Comparison of ENCODE assay signal across 31 cellular contexts in the genomic region with DNA sequence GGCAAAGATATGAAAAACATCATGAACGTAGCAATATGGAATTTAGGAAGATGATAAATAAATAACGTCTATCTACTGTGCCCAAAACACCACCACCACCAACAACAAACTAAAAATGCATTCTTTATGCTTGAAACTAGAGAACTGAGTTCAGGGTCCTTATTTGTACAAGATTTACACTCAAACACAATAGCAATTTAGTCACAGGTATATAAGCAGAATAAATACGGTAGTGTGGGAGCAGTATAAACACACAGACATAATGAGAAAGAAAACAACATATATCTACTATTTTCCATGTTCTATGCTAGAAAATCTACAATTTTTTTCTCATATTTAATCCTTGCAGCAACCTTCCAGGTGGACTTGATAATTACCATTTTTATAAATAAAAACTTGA.
"Had no signal": no experiment of that assay in that cellular context is flagged by ENCODE, and none has a peak within 500 bp of the region (broad histone marks: within the 10 kb centered on the region; RNA-seq: fewer than 3 reads in every experiment).

No MANE protein-coding gene starts in this region.

- H3K36me3 Mint-ChIP-seq: natural killer cell; stimulated activated memory B cell treated with anti-CD40 and anti-IgM and Interleukin-4, amounts not matched to agents 10 μg/mL and 1 μg/mL and 100 μg/mL, for 72 hours; type B pancreatic cell had no signal

- DNase-seq: natural killer cell; occipital lobe; ovary; posterior cingulate gyrus; psoas muscle; right cardiac atrium; spleen; stimulated activated CD4-positive, alpha-beta T cell treated with anti-CD3 and anti-CD28 coated beads, Interleukin-12 subunit alpha, Interleukin-12 subunit beta, amount 100 ng/mL, for 4 hours; stimulated activated CD4-positive, alpha-beta T cell treated with anti-CD3 and anti-CD28 coated beads, Interleukin-1b, Interleukin-23, amount 100 ng/mL, for 48 hours; stimulated activated CD4-positive, alpha-beta T cell treated with anti-CD3 and anti-CD28 coated beads, Interleukin-4, amount 100 ng/mL, for 1 hour; stimulated activated CD4-positive, alpha-beta T cell treated with anti-CD3 and anti-CD28 coated beads, Interleukin-4, amount 100 ng/mL, for 4 hours; stimulated activated CD8-positive, alpha-beta memory T cell treated with anti-CD3 and anti-CD28 coated beads, Interleukin-4, amount 100 ng/mL, for 48 hours; stimulated activated naive CD4-positive, alpha-beta T cell; stimulated activated naive CD8-positive, alpha-beta T cell treated with anti-CD3 and anti-CD28 coated beads, Interleukin-15, amount 100 ng/mL, for 72 hours; stimulated activated naive CD8-positive, alpha-beta T cell treated with anti-CD3 and anti-CD28 coated beads, Interleukin-15, Interleukin-2, amounts not matched to agents 100 U/mL and 50 U/mL, for 24 hours; substantia nigra; testis; tibial artery; transverse colon; upper lobe of right lung; uterus had no signal

- H3K27me3 ChIP-seq: neural progenitor cell, ovary, spleen, suprapubic skin, testis, tibial artery, transverse colon, upper lobe of right lung, uterus had no signal

- H3K4me1 ChIP-seq: parathyroid adenoma, psoas muscle, spleen, suprapubic skin, testis, upper lobe of right lung, uterus had no signal

- H3K4me2 ChIP-seq: neural progenitor cell, smooth muscle cell had no signal

- H3K79me2 ChIP-seq: parathyroid adenoma had no signal

- H3K9me3 Mint-ChIP-seq: natural killer cell; nephron; stimulated activated memory B cell treated with anti-CD40 and anti-IgM and Interleukin-4, amounts not matched to agents 10 μg/mL and 1 μg/mL and 100 μg/mL, for 72 hours; stimulated activated naive CD8-positive, alpha-beta T cell treated with anti-CD3 and anti-CD28 coated beads, Interleukin-15, amount 100 ng/mL, for 72 hours had no signal

- H3K27ac Mint-ChIP-seq: natural killer cell; nephron; neural progenitor cell; progenitor cell of endocrine pancreas; stimulated activated memory B cell treated with anti-CD40 and anti-IgM and Interleukin-4, amounts not matched to agents 10 μg/mL and 1 μg/mL and 100 μg/mL, for 72 hours; stimulated activated naive CD8-positive, alpha-beta T cell treated with anti-CD3 and anti-CD28 coated beads, Interleukin-15, amount 100 ng/mL, for 72 hours; type B pancreatic cell had no signal

- H3K9ac ChIP-seq: neural progenitor cell, parathyroid adenoma had no signal

- H3K4me1 Mint-ChIP-seq: natural killer cell; nephron; stimulated activated memory B cell treated with anti-CD40 and anti-IgM and Interleukin-4, amounts not matched to agents 10 μg/mL and 1 μg/mL and 100 μg/mL, for 72 hours; stimulated activated naive CD8-positive, alpha-beta T cell treated with anti-CD3 and anti-CD28 coated beads, Interleukin-15, amount 100 ng/mL, for 72 hours had no signal

- H3K4me3 Mint-ChIP-seq: natural killer cell; nephron; neural progenitor cell; stimulated activated memory B cell treated with anti-CD40 and anti-IgM and Interleukin-4, amounts not matched to agents 10 μg/mL and 1 μg/mL and 100 μg/mL, for 72 hours; stimulated activated naive CD8-positive, alpha-beta T cell treated with anti-CD3 and anti-CD28 coated beads, Interleukin-15, amount 100 ng/mL, for 72 hours; type B pancreatic cell had no signal

- H3K27me3 Mint-ChIP-seq: progenitor cell of endocrine pancreas; stimulated activated memory B cell treated with anti-CD40 and anti-IgM and Interleukin-4, amounts not matched to agents 10 μg/mL and 1 μg/mL and 100 μg/mL, for 72 hours; stimulated activated naive CD8-positive, alpha-beta T cell treated with anti-CD3 and anti-CD28 coated beads, Interleukin-15, amount 100 ng/mL, for 72 hours; type B pancreatic cell had no signal

- H3K4me3 ChIP-seq: neural progenitor cell, ovary, psoas muscle, skin epidermis, smooth muscle cell, spleen, suprapubic skin, testis, tibial artery, transverse colon, upper lobe of right lung, uterus had no signal

- ATAC-seq: natural killer cell; psoas muscle; right cardiac atrium; sciatic nerve; stimulated activated memory B cell treated with anti-CD40 and anti-IgM and Interleukin-4, amounts not matched to agents 10 μg/mL and 1 μg/mL and 100 μg/mL, for 72 hours; stimulated activated naive CD8-positive, alpha-beta T cell treated with anti-CD3 and anti-CD28 coated beads, Interleukin-15, amount 100 ng/mL, for 72 hours; stimulated activated naive CD8-positive, alpha-beta T cell treated with anti-CD3 and anti-CD28 coated beads, Interleukin-15, Interleukin-2, amounts not matched to agents 100 U/mL and 50 U/mL, for 24 hours; upper lobe of right lung had no signal

- H3K27ac ChIP-seq: neural progenitor cell, ovary, parathyroid adenoma, psoas muscle, skin epidermis, spleen, suprapubic skin, testis, tibial artery, transverse colon, upper lobe of right lung, uterus had no signal

- H3K9me3 ChIP-seq: ovary, psoas muscle, spleen, suprapubic skin, testis, tibial artery, upper lobe of right lung, uterus had no signal

- H2AFZ ChIP-seq: neural progenitor cell, parathyroid adenoma had no signal

- H3K36me3 ChIP-seq: neural progenitor cell, ovary, spleen, suprapubic skin, tibial artery, transverse colon, upper lobe of right lung, uterus had no signal
